Comparison of ENCODE assay signal across 8 cellular contexts in genomic region chr16:29678691-29679267, GRCh38. TPM values are rescaled to one million over a fixed set of nuclear protein-coding genes. Genes with fewer than 3 reads are reported as not detected.
A peak's percentile ranks its signal among the peaks of the same experiment; 100 is the strongest.
DNase-seq lines count a peak whose midpoint lies in the region; ATAC-seq and TF ChIP-seq lines count a peak whose summit lies in the region.

Gene QPRT, plus strand, starts transcription at chr16:29679180. Its CDS starts 18 bp downstream, at chr16:29679198.

- peak within 1 kb of the TSS; percentile 79 for H3K4me2 ChIP-seq in osteoblast (ENCODE audit: insufficient read depth, low read length)

- no peaks in the 10 kb centered on the region for H3K9me3 ChIP-seq in osteoblast (ENCODE audit: low read depth, low read length)

- H2AFZ ChIP-seq in osteoblast (ENCODE audit: low read length): peak within 1 kb of the TSS; percentile 76

- no peak for ATAC-seq in HG03045 (IDR thresholded peaks at IDR 0.05; ENCODE audit: unreplicated experiment)

- H3K27ac Mint-ChIP-seq in activated CD4-positive, alpha-beta memory T cell treated with anti-CD3 and anti-CD28 coated beads for 36 hours: peak within 1 kb of the TSS; percentile 75

- H3K27me3 ChIP-seq in HL-60 (ENCODE audit: insufficient read depth, poor library complexity, severe bottlenecking) (no peaks in the 10 kb centered on the region), osteoblast (ENCODE audit: insufficient read depth, low read length) (no peaks in the 10 kb centered on the region)

- peaks cover 3% of the 10 kb centered on the region for H4K20me1 ChIP-seq in osteoblast (ENCODE audit: insufficient read depth, low read length)

- DNase-seq in D341Med (ENCODE audit: low spot score): peak; percentile 85
- peak in 1 of 2 experiments; percentile 81 for DNase-seq in HL-60 (ENCODE audit: low read depth in 1 of 2, low spot score in 1 of 2)
- peak; percentile 22 for DNase-seq in activated CD4-positive, alpha-beta memory T cell treated with anti-CD3 and anti-CD28 coated beads for 36 hours
- DNase-seq in glomerular visceral epithelial cell (ENCODE audit: extremely low spot score): peak; percentile 66
- peak; percentile 88 for DNase-seq in osteoblast (ENCODE audit: insufficient read length, low spot score, missing footprints)
- DNase-seq in activated gamma-delta T cell treated with Interleukin-2 at 50 U/mL for 16 hours: no peak
- no peak for DNase-seq in effector CD8-positive, alpha-beta T cell (lab: John Stamatoyannopoulos, UW)

- no peaks in the 10 kb centered on the region for H3K36me3 Mint-ChIP-seq in activated CD4-positive, alpha-beta memory T cell treated with anti-CD3 and anti-CD28 coated beads for 36 hours

- no peaks in the 10 kb centered on the region for H3K79me2 ChIP-seq in osteoblast (ENCODE audit: insufficient read depth, low read length)

- peaks cover 3% of the 10 kb centered on the region for H3K4me1 ChIP-seq in osteoblast (ENCODE audit: insufficient read depth, low read length)

- TF ChIP-seq CTCF in HL-60 (IDR thresholded peaks at IDR 0.05; ENCODE audit: insufficient read depth, low read length): no peak
- no peak for TF ChIP-seq CTCF in osteoblast (IDR thresholded peaks at IDR 0.05; ENCODE audit: extremely low read depth, low read depth, low read length)

- no peaks in the 10 kb centered on the region for H3K36me3 ChIP-seq in osteoblast (ENCODE audit: insufficient read depth, low read length)

- H3K4me3 Mint-ChIP-seq in activated CD4-positive, alpha-beta memory T cell treated with anti-CD3 and anti-CD28 coated beads for 36 hours: peak within 1 kb of the TSS; percentile 60

- H3K27ac ChIP-seq in HL-60 (replicated peaks): peak within 1 kb of the TSS; percentile 78
- H3K27ac ChIP-seq in osteoblast (ENCODE audit: low read depth, low read length): no peak within 1 kb of the TSS

- no peaks in the 10 kb centered on the region for H3K9me3 Mint-ChIP-seq in activated CD4-positive, alpha-beta memory T cell treated with anti-CD3 and anti-CD28 coated beads for 36 hours

- POLR2A ChIA-PET in activated CD4-positive, alpha-beta memory T cell treated with anti-CD3 and anti-CD28 coated beads for 36 hours (lab: Charles Lee): interaction anchor here (1.4 to 1.7 kb wide), 2 partner anchors 15 to 16 kb away, joined by 4 to 6 read pairs; partner anchors contain the start of gene SPN

- intact Hi-C loops in activated CD4-positive, alpha-beta memory T cell treated with anti-CD3 and anti-CD28 coated beads for 36 hours (cut with micrococcal nuclease): no loop called here

- CTCF ChIA-PET in activated CD4-positive, alpha-beta memory T cell treated with anti-CD3 and anti-CD28 coated beads for 36 hours (lab: Charles Lee): interaction anchor here (0.6 to 1.0 kb wide), 3 partner anchors 13 to 137 kb away, joined by 3 to 4 read pairs (median 3); partner anchors contain the start of gene PAGR1

- peaks cover 13% of the 10 kb centered on the region for H3K4me1 Mint-ChIP-seq in activated CD4-positive, alpha-beta memory T cell treated with anti-CD3 and anti-CD28 coated beads for 36 hours (ENCODE audit: low read depth)

- no peaks in the 10 kb centered on the region for H3K27me3 Mint-ChIP-seq in activated CD4-positive, alpha-beta memory T cell treated with anti-CD3 and anti-CD28 coated beads for 36 hours

- H3K4me3 ChIP-seq in HL-60 (replicated peaks; ENCODE audit: insufficient read depth, low read length): peak within 1 kb of the TSS; percentile 37
- peak within 1 kb of the TSS; percentile 66 for H3K4me3 ChIP-seq in osteoblast (ENCODE audit: insufficient read depth, low read length)

RNA-seq across cellular contexts. Expression of gene QPRT, which starts in this region (rescaled TPM):
- total RNA-seq in activated CD4-positive, alpha-beta memory T cell treated with anti-CD3 and anti-CD28 coated beads for 36 hours: 1 to 10 TPM; 8.7 to 9.7 TPM
- total RNA-seq in osteoblast: 18.0 and 19.5 TPM in 2 replicates

Comparison
In these comparisons a context has a peak if more than half of its experiments do, and no peak if none do; other contexts are left out.
1. DNase-seq: peak in D341Med (single experiment), activated CD4-positive, alpha-beta memory T cell treated with anti-CD3 and anti-CD28 coated beads for 36 hours (single experiment), glomerular visceral epithelial cell (single experiment) and osteoblast (single experiment); none in activated gamma-delta T cell treated with Interleukin-2 at 50 U/mL for 16 hours (single experiment) and effector CD8-positive, alpha-beta T cell (single experiment).